1 cellular context compared by ENCODE assay signal in the genomic region with DNA sequence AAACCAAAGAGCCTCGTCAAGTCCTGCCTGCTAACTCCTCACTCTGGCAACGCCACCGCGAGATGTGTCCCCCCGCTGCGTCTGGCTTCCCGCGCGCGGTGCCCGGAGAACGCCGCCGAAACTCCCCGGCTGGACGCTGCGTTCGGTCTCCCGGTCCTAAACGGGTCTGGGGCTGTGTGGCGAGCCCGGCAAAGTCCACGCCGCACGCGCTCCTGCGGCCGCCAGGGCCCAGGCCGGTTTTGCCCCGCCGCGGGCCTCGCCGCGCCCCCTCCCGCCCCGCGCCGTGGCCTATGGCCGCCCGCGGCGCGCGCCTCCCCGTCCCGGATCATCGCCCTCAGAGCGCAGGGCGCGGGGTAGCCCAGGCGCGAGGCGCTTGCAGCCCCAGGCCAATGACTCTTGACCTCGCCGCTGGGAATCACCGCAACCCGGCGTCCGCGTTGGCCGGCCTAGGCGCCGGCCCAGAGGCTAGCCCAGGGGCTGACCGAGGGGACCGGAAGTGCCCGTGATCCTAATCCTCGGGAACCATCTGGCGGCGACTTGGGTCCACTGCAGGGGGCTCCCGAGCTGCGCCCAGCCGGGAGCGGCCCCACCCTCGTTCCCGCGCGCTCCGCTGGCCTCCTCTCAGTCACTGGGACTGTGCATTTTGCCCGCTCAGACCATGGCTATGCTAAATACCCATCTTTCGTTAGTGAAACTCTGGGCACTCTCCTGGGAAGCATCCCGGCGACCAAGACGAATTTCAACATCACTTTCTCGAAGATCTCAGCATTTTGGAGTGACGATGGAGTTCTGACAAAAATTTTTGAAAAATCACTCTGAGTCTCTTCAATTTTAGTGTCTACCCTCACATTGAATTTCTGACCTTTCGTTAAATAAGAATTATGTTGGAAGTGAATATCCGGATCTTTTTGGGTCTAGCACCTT.
TF ChIP-seq lines count a peak whose summit lies in the region.

A gene (minus strand): TSS at position 214 of the 924 bp plus-strand sequence. CDS start 266 bp downstream, outside the sequence.

TF ChIP-seq in HEK293, 187 proteins besides CTCF, POLR2A, EP300 and RAD21 (continued from another document):
- peak; percentile 7; the same call in 1 of the 2 replicates for TF ChIP-seq FEZF1 (tag by site-specific recombination; IDR thresholded peaks at IDR 0.05)
- TF ChIP-seq SP2 (tag by site-specific recombination; IDR thresholded peaks at IDR 0.05) = peak; percentile 18; the same call in 1 of the 2 replicates
- peak; percentile 68; the same call in 1 of the 2 replicates for TF ChIP-seq ZSCAN30 (tag by site-specific recombination; IDR thresholded peaks at IDR 0.05)
- TF ChIP-seq, protein P1, sequence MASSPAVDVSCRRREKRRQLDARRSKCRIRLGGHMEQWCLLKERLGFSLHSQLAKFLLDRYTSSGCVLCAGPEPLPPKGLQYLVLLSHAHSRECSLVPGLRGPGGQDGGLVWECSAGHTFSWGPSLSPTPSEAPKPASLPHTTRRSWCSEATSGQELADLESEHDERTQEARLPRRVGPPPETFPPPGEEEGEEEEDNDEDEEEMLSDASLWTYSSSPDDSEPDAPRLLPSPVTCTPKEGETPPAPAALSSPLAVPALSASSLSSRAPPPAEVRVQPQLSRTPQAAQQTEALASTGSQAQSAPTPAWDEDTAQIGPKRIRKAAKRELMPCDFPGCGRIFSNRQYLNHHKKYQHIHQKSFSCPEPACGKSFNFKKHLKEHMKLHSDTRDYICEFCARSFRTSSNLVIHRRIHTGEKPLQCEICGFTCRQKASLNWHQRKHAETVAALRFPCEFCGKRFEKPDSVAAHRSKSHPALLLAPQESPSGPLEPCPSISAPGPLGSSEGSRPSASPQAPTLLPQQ (tag by site-specific recombination; IDR thresholded peaks at IDR 0.05) = peak; percentile 61; the same call in 1 of the 2 replicates
